Comparison of ENCODE assay signal across 1 cellular context in the genomic region with DNA sequence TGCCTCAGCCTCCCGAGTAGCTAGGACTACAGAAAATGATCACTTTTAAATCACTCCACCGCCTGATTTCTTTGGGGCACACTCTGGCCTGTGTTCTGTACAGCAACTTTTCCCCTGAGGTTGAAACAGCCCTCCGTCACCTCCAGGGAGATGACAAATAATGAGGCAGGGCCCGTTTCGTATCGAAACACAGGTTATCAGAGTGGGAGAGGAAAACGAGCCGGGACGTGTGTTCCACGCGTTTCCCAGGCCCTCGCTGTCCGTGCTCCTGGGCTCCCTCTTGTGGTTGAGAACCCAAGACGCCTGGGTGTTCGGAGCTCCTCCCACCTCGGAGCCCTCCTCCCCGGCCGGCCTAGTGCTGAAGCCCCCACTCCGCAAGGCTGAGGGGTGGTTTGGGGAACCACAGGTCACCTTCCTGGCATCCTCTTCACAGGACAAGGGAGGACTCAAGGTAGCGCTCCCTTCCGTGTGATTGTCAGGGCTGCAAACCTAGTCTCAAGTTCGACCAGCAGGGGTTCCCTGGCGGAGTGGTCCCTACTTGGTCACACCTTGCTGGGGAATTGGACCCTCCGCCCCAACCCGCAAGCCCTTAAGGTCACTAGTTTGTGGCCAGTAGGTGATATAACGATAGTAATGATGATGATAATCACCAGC.
TF ChIP-seq lines count a peak whose summit lies in the region.

No MANE protein-coding gene starts in this region.

TF ChIP-seq in K562, 482 proteins besides CTCF, POLR2A, EP300 and RAD21:
- TF ChIP-seq YY1 (IDR thresholded peaks at IDR 0.05; ENCODE audit: borderline replicate concordance in 1 of 3, control insufficient read depth in 1 of 3, extremely low read depth in 1 of 3, insufficient read depth in 3 of 3, insufficient read length in 1 of 3, insufficient replicate concordance in 2 of 3, low read depth in 1 of 3, low read length in 2 of 3) (peak in 1 of 3 experiments; percentile 9), BMI1 (IDR thresholded peaks at IDR 0.05; ENCODE audit: low read length) (peak; percentile 9; the same call in 1 of the 2 replicates), NR2C2 (CRISPR knock-in tag; IDR thresholded peaks at IDR 0.05) (no peak), NR2C2 (tag; IDR thresholded peaks at IDR 0.05) (no peak), CREM (IDR thresholded peaks at IDR 0.05; ENCODE audit: low read depth) (peak; percentile 45; the same call in 1 of the 2 replicates), ESRRA (IDR thresholded peaks at IDR 0.05; ENCODE audit: borderline replicate concordance, low read depth) (0 out of 2 replicates have a peak, but pooled peaks have one; percentile 12), POLR2G (IDR thresholded peaks at IDR 0.05; ENCODE audit: low read depth, low read length) (0 out of 2 replicates have a peak, but pooled peaks have one; percentile 24), MNT (conservative IDR thresholded peaks at IDR 0.05) (peak in 1 of 2 experiments; percentile 45; a peak in 2 of 4 replicates), MAZ (CRISPR knock-in tag; conservative IDR thresholded peaks at IDR 0.05 in 1 of 2, IDR thresholded peaks at IDR 0.05 in 1 of 2) (peak in 1 of 2 experiments; percentile 50; a peak in 1 of 4 replicates), POLR2H (tag; IDR thresholded peaks at IDR 0.05; ENCODE audit: low read depth) (no peak), SMC3 (conservative IDR thresholded peaks at IDR 0.05; ENCODE audit: insufficient read depth, low read depth, low read length) (peak; percentile 82), ZNF263 (CRISPR knock-in tag; IDR thresholded peaks at IDR 0.05; ENCODE audit: borderline replicate concordance) (peak; percentile 83), FOXK2 (conservative IDR thresholded peaks at IDR 0.05 in 1 of 2, IDR thresholded peaks at IDR 0.05 in 1 of 2; ENCODE audit: low read depth in 2 of 2) (0 out of 4 replicates have a peak, but pooled peaks of 1 of the 2 experiments have one; percentile 5), CTBP1 (IDR thresholded peaks at IDR 0.05; ENCODE audit: borderline replicate concordance) (peak; percentile 19; the same call in 1 of the 2 replicates), E2F6 (IDR thresholded peaks at IDR 0.05; ENCODE audit: borderline replicate concordance in 1 of 2, extremely low read depth in 1 of 2, insufficient read depth in 1 of 2, insufficient read length in 1 of 2, low read depth in 1 of 2, low read length in 1 of 2, poor library complexity in 1 of 2, severe bottlenecking in 1 of 2) (peak; percentile 37 to 77), ATF1 (CRISPR knock-in tag; IDR thresholded peaks at IDR 0.05) (no peak), ATF1 (tag; IDR thresholded peaks at IDR 0.05) (peak; percentile 34; the same call in 1 of the 2 replicates), L3MBTL2 (IDR thresholded peaks at IDR 0.05) (peak; percentile 58; the same call in 1 of the 2 replicates), ZBTB7A (IDR thresholded peaks at IDR 0.05; ENCODE audit: borderline replicate concordance, control insufficient read depth, low read depth, low read length) (peak; percentile 48; the same call in 1 of the 2 replicates), HMG20B (CRISPR knock-in tag; IDR thresholded peaks at IDR 0.05) (no peak), CREB1 (IDR thresholded peaks at IDR 0.05) (no peak), CREB1 (CRISPR knock-in tag; IDR thresholded peaks at IDR 0.05) (0 out of 2 replicates have a peak, but pooled peaks have one; percentile 26), NFXL1 (CRISPR knock-in tag; IDR thresholded peaks at IDR 0.05) (no peak), SMARCA5 (IDR thresholded peaks at IDR 0.05) (no peak), RCOR1 (IDR thresholded peaks at IDR 0.05; ENCODE audit: borderline replicate concordance in 1 of 2, low read depth in 2 of 2, low read length in 2 of 2) (0 out of 4 replicates have a peak, but pooled peaks of 1 of the 2 experiments have one; percentile 7), CXXC5 (CRISPR knock-in tag; IDR thresholded peaks at IDR 0.05) (peak; percentile 26; the same call in 1 of the 2 replicates), ZNF583 (CRISPR knock-in tag; IDR thresholded peaks at IDR 0.05) (no peak), RFX7 (CRISPR knock-in tag; IDR thresholded peaks at IDR 0.05) (no peak), XRCC5 (IDR thresholded peaks at IDR 0.05; ENCODE audit: low read depth, low read length) (0 out of 2 replicates have a peak, but pooled peaks have one; percentile 35), BRD4 (IDR thresholded peaks at IDR 0.05) (no peak), ZNF174 (CRISPR knock-in tag; IDR thresholded peaks at IDR 0.05) (no peak), RB1 (IDR thresholded peaks at IDR 0.05; ENCODE audit: low read depth) (peak; percentile 58; the same call in 1 of the 2 replicates), DEAF1 (CRISPR knock-in tag; IDR thresholded peaks at IDR 0.05) (0 out of 2 replicates have a peak, but pooled peaks have one; percentile 10), ZBTB33 (CRISPR knock-in tag; IDR thresholded peaks at IDR 0.05) (peak; percentile 94)
- TF ChIP-seq, protein P1, sequence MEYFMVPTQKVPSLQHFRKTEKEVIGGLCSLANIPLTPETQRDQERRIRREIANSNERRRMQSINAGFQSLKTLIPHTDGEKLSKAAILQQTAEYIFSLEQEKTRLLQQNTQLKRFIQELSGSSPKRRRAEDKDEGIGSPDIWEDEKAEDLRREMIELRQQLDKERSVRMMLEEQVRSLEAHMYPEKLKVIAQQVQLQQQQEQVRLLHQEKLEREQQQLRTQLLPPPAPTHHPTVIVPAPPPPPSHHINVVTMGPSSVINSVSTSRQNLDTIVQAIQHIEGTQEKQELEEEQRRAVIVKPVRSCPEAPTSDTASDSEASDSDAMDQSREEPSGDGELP (CRISPR knock-in tag; IDR thresholded peaks at IDR 0.05; ENCODE audit: borderline replicate concordance), result peak; percentile 66; the same call in 1 of the 2 replicates
- TF ChIP-seq, protein P2, sequence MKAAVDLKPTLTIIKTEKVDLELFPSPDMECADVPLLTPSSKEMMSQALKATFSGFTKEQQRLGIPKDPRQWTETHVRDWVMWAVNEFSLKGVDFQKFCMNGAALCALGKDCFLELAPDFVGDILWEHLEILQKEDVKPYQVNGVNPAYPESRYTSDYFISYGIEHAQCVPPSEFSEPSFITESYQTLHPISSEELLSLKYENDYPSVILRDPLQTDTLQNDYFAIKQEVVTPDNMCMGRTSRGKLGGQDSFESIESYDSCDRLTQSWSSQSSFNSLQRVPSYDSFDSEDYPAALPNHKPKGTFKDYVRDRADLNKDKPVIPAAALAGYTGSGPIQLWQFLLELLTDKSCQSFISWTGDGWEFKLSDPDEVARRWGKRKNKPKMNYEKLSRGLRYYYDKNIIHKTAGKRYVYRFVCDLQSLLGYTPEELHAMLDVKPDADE (conservative IDR thresholded peaks at IDR 0.05; ENCODE audit: control insufficient read depth, low read depth, low read length), result 0 out of 2 replicates have a peak, but pooled peaks have one; percentile 26
- TF ChIP-seq, protein P3, sequence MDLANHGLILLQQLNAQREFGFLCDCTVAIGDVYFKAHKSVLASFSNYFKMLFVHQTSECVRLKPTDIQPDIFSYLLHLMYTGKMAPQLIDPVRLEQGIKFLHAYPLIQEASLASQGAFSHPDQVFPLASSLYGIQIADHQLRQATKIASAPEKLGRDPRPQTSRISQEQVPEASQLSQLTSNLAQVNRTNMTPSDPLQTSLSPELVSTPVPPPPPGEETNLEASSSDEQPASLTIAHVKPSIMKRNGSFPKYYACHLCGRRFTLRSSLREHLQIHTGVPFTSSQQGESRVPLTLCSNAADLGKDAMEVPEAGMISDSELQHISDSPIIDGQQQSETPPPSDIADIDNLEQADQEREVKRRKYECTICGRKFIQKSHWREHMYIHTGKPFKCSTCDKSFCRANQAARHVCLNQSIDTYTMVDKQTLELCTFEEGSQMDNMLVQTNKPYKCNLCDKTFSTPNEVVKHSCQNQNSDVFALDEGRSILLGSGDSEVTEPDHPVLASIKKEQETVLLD (IDR thresholded peaks at IDR 0.05), result peak; percentile 16; the same call in 1 of the 2 replicates
